13 cellular contexts compared by ENCODE assay signal in the genomic region with DNA sequence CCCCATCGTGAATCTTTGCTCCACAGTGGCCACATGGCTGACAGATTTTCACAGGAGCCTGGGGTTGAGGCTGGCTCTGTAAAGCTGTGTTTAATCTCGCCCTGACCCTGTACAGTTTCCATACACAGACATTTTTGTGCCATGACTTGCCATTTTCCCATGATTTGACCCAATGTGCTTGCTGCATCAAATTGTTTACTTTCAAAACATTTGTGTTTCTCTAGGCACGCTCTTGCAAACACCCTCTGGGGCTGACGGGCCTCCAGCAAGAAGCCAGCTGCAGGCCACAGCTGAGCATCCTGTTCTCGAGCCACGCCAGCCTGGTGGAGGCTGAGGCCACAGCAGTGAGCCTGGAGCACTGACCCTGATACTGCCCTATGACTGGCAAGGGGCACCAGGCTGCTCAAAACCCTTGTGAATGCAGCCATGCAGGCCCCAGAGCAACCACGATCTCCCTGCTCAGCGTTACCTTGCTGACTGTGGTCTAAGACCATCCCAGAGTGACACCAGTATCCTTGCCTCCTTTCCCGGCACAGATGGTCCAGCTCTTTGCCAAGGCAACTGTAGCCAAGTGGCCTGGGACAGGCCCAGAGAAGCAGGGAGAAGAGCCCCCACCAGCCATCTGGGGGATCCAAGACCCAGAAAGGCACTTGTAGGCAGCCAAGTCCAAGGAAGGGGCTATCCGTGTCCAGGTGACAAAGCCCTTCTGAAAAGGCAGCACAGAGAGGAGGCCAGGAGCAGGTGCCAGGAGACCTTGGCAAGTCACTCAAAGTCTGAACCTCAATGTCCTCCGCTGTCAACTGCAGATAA.
A peak's percentile ranks its signal among the peaks of the same experiment; 100 is the strongest.
DNase-seq lines count a peak whose midpoint lies in the region; ATAC-seq and TF ChIP-seq lines count a peak whose summit lies in the region.
"Had no signal": no experiment of that assay in that cellular context is flagged by ENCODE, and none has a peak within 500 bp of the region (broad histone marks: within the 10 kb centered on the region; RNA-seq: fewer than 3 reads in every experiment).

No MANE protein-coding gene starts in this region.

- H3K79me1 ChIP-seq in mesenchymal stem cell (replicated peaks; ENCODE audit: low read length, poor library complexity, severe bottlenecking): no peaks in the 10 kb centered on the region

- ATAC-seq in GM21381 (IDR thresholded peaks at IDR 0.05; ENCODE audit: unreplicated experiment) (no peak), GM21528 (IDR thresholded peaks at IDR 0.05; ENCODE audit: low FRiP score, unreplicated experiment) (no peak), GM21515 (IDR thresholded peaks at IDR 0.05; ENCODE audit: unreplicated experiment) (no peak)
- ATAC-seq: HCT116 had no signal

- H3K27me3 ChIP-seq in GM23248 (replicated peaks; ENCODE audit: insufficient read depth) (0 out of 2 replicates have a peak, but pooled peaks cover 4% of the 10 kb centered on the region), mesenchymal stem cell (ENCODE audit: control insufficient read depth in 1 of 2, insufficient read depth in 1 of 2, low read length in 2 of 2) (no peaks in the 10 kb centered on the region)
- H3K27me3 ChIP-seq: upper lobe of left lung had no signal

- H3K9ac ChIP-seq in GM23248 (no peak overlapping the region), mesenchymal stem cell (ENCODE audit: low read length) (no peak overlapping the region)

- no peaks in the 10 kb centered on the region for H3K79me2 ChIP-seq in GM23248 (ENCODE audit: insufficient read depth)

- H3K4me1 ChIP-seq in GM23248 (ENCODE audit: insufficient read depth): no peaks in the 10 kb centered on the region
- peaks cover 27% of the 10 kb centered on the region for H3K4me1 ChIP-seq in mesenchymal stem cell (ENCODE audit: control insufficient read depth, insufficient read depth, low read depth, low read length)

- H3K9me2 ChIP-seq in GM23248 (ENCODE audit: insufficient read depth): no peaks in the 10 kb centered on the region

- H3K4me3 ChIP-seq in GM23248: no peak overlapping the region
- no peak overlapping the region for H3K4me3 ChIP-seq in cardiac fibroblast (replicated peaks in 1 of 2; ENCODE audit: low read depth in 2 of 2, low read length in 2 of 2)
- no peak overlapping the region for H3K4me3 ChIP-seq in mesenchymal stem cell (ENCODE audit: insufficient read depth in 1 of 2, low read depth in 1 of 2, low read length in 2 of 2)
- H3K4me3 ChIP-seq: upper lobe of left lung had no signal

- H3K27ac ChIP-seq in GM23248 (no peak overlapping the region), mesenchymal stem cell (ENCODE audit: low read length, poor library complexity, severe bottlenecking) (peak overlapping the region; percentile 41)
- H3K27ac ChIP-seq: upper lobe of left lung had no signal

- H3K14ac ChIP-seq in mesenchymal stem cell (ENCODE audit: low read length in 2 of 2): peak overlapping the region in 1 of 2 experiments; percentile 72

- TF ChIP-seq CTCF in cardiac fibroblast (IDR thresholded peaks at IDR 0.05; ENCODE audit: low read depth, low read length): peak; percentile 11

- no peak overlapping the region for H2BK15ac ChIP-seq in mesenchymal stem cell (ENCODE audit: low read depth, poor library complexity, severe bottlenecking)

- H3K36me3 ChIP-seq in GM23248 (ENCODE audit: low read depth): no peaks in the 10 kb centered on the region
- no peaks in the 10 kb centered on the region for H3K36me3 ChIP-seq in mesenchymal stem cell (ENCODE audit: control insufficient read depth in 1 of 2, insufficient read depth in 2 of 2, low read depth in 1 of 2, low read length in 2 of 2)
- H3K36me3 ChIP-seq: upper lobe of left lung had no signal

- H2BK120ac ChIP-seq in mesenchymal stem cell (ENCODE audit: low read depth, low read length): peak overlapping the region; percentile 97

- peak overlapping the region; percentile 96 to 98 for H3K4ac ChIP-seq in mesenchymal stem cell (ENCODE audit: low read depth in 1 of 2, low read length in 2 of 2)

- WGBS in GM23248 (ENCODE audit: low coverage in 1 of 2, low lambda C conversion rate in 2 of 2, missing lambda C conversion rate in 2 of 2), 2 experiments: 30 to 39% methylated on average over 11 of the region's 11 CpGs
- 44% methylated on average over 11 of the region's 11 CpGs for WGBS in mesenchymal stem cell

- H3K18ac ChIP-seq in mesenchymal stem cell (ENCODE audit: low read depth in 1 of 2, low read length in 2 of 2): peak overlapping the region; percentile 84 to 97

- H2AK5ac ChIP-seq in mesenchymal stem cell (ENCODE audit: low read length, severe bottlenecking): peak overlapping the region; percentile 42

- H2AFZ ChIP-seq in GM23248 (no peak overlapping the region), mesenchymal stem cell (ENCODE audit: low read depth, low read length) (no peak overlapping the region)

- H4K8ac ChIP-seq in mesenchymal stem cell (ENCODE audit: low read length): peak overlapping the region; percentile 94

- H4K20me1 ChIP-seq in GM23248 (ENCODE audit: insufficient read depth): no peaks in the 10 kb centered on the region

- peak overlapping the region; percentile 96 for H4K91ac ChIP-seq in mesenchymal stem cell (ENCODE audit: low read length)

- H3K9me3 ChIP-seq in GM23248 (ENCODE audit: low read depth) (no peaks in the 10 kb centered on the region), mesenchymal stem cell (ENCODE audit: control insufficient read depth, low read length) (no peaks in the 10 kb centered on the region)
- H3K9me3 ChIP-seq: upper lobe of left lung had no signal

- H3F3A ChIP-seq in GM23248 (ENCODE audit: insufficient read depth): no peaks in the 10 kb centered on the region

- DNase-seq in AG08395 (ENCODE audit: low spot score) (peak; percentile 91), GM23248 (peak; percentile 49), cardiac fibroblast (ENCODE audit: low read depth in 2 of 2) (peak; percentile 86 to 94), mesenchymal stem cell (peak; percentile 99)
- no peak for DNase-seq in activated T-cell treated with anti-CD3 and anti-CD28 coated beads, Interleukin-2, amount 50 U/mL, for 1 hour
- DNase-seq: activated naive CD8-positive, alpha-beta T cell treated with anti-CD3 and anti-CD28 coated beads, Interleukin-2, amount 10 ng/mL, durations not matched to agents 7 days and 5 days; natural killer cell; stimulated activated CD4-positive, alpha-beta T cell treated with anti-CD3 and anti-CD28 coated beads, Interleukin-4, amount 100 ng/mL, for 4 hours had no signal

- H3K4me2 ChIP-seq in GM23248 (ENCODE audit: unreplicated experiment) (no peak overlapping the region), mesenchymal stem cell (ENCODE audit: low read length, poor library complexity, severe bottlenecking) (no peak overlapping the region)

- H3K23ac ChIP-seq in mesenchymal stem cell (ENCODE audit: low read length in 2 of 2): no peak overlapping the region

- peak overlapping the region; percentile 59 to 75 for H2BK12ac ChIP-seq in mesenchymal stem cell (ENCODE audit: low read length in 2 of 2)

- in situ Hi-C loops in GM23248 (cut with MboI): no loop called here

- no peak overlapping the region for H2BK5ac ChIP-seq in mesenchymal stem cell (ENCODE audit: low read depth, low read length, poor library complexity, severe bottlenecking)
